In genomic region chr10:61900829-61901783, GRCh38 we compare ENCODE assay signal across 8 cellular contexts. TPM values are rescaled to one million over a fixed set of nuclear protein-coding genes. Genes with fewer than 3 reads are reported as not detected.
A peak's percentile ranks its signal among the peaks of the same experiment; 100 is the strongest.
DNase-seq lines count a peak whose midpoint lies in the region; ATAC-seq and TF ChIP-seq lines count a peak whose summit lies in the region.

ARID5B (plus strand) TSS chr10:61901699; CDS start chr10:61901710, 11 bp downstream.

- H3K4me3 ChIP-seq in brain microvascular endothelial cell (ENCODE audit: low read depth, low read length) = peak within 1 kb of the TSS; percentile 81
- peak within 1 kb of the TSS; percentile 98 for H3K4me3 ChIP-seq in psoas muscle

- in situ Hi-C loops in brain microvascular endothelial cell (cut with HindIII; ENCODE audit: low pct_ligation_motif_present, low sequenced_read_pairs) = no loop called here

- DNase-seq in EL (peak; percentile 77), LHCN-M2 (ENCODE audit: low read depth) (peak; percentile 66), SW480 (ENCODE audit: low spot score) (peak; percentile 74), brain microvascular endothelial cell (peak; percentile 81), hypothalamus (lab: John Stamatoyannopoulos, UW) (peak in 31 of 51 donors; percentile 1 to 85 (median 14)), psoas muscle (no peak)

- H3K36me3 ChIP-seq in brain microvascular endothelial cell (replicated peaks) (no peaks in the 10 kb centered on the region), psoas muscle (ENCODE audit: insufficient read depth in 1 of 2, low read depth in 1 of 2) (no peaks in the 10 kb centered on the region)

- peak within 1 kb of the TSS; percentile 97 for H3K27ac ChIP-seq in brain microvascular endothelial cell
- H3K27ac ChIP-seq in psoas muscle = peak within 1 kb of the TSS; percentile 98

- H3K4me1 ChIP-seq in psoas muscle = peaks cover 29% of the 10 kb centered on the region

- H3K9me3 ChIP-seq in psoas muscle = no peaks in the 10 kb centered on the region

- H3K27me3 ChIP-seq in brain microvascular endothelial cell (replicated peaks) (no peaks in the 10 kb centered on the region), psoas muscle (ENCODE audit: insufficient read depth in 3 of 3, low read length in 2 of 3) (no peaks in the 10 kb centered on the region)

- intact Hi-C loops in psoas muscle (cut with DNase I) = loop anchor here (5.0 to 10.0 kb wide), 3 partner anchors 91 to 181 kb away; no protein-coding TSS in a partner anchor

- TF ChIP-seq CTCF in brain microvascular endothelial cell (IDR thresholded peaks at IDR 0.05; ENCODE audit: low read depth, low read length, missing control alignments) = no peak
- TF ChIP-seq CTCF in psoas muscle (IDR thresholded peaks at IDR 0.05) = no peak

- WGBS in psoas muscle, 3 donors = 1% methylated on average over 34 of the region's 34 CpGs

- ATAC-seq in psoas muscle = no peak
- ATAC-seq in GM21717 (IDR thresholded peaks at IDR 0.05; ENCODE audit: unreplicated experiment) = no peak
- ATAC-seq in GM21825 (IDR thresholded peaks at IDR 0.05; ENCODE audit: unreplicated experiment) = no peak

RNA-seq across cellular contexts. Expression of gene ARID5B, which starts in this region (rescaled TPM):
- total RNA-seq in LHCN-M2 (2014; rRNA removed) (11.0 and 17.4 TPM in 2 replicates), psoas muscle (100 to 1,000 TPM in 2 of 4 donors, 10 to 100 TPM in 2; 47.7 to 166 (median 104) TPM)
- polyA plus RNA-seq in LHCN-M2 (2012) = 10.1 TPM
- 10 to 100 TPM in 2 of 3 donors, 1 to 10 TPM in 1; 8.5 to 93.0 (median 75.9) TPM for polyA plus RNA-seq in psoas muscle

Comparison
In these comparisons a context has a peak if more than half of its experiments do, and no peak if none do; other contexts are left out.
1. DNase-seq: peak in EL (single experiment), LHCN-M2 (single experiment), SW480 (single experiment), brain microvascular endothelial cell (single experiment) and hypothalamus (31 of 51); none in psoas muscle (0 of 2).